In genomic region chr10:109996225-109996624, GRCh38 we compare ENCODE assay signal across 9 cellular contexts. TPM values are rescaled to one million over a fixed set of nuclear protein-coding genes. Genes with fewer than 3 reads are reported as not detected.
DNase-seq lines count a peak whose midpoint lies in the region; ATAC-seq and TF ChIP-seq lines count a peak whose summit lies in the region.
"Had no signal": no experiment of that assay in that cellular context is flagged by ENCODE, and none has a peak within 500 bp of the region (broad histone marks: within the 10 kb centered on the region; RNA-seq: fewer than 3 reads in every experiment).

No MANE protein-coding gene starts in this region.

- intact Hi-C loops in heart right ventricle (cut with DNase I), result no loop called here

- WGBS in heart right ventricle, 2 donors, result 30 to 43% methylated on average over 2 of the region's 2 CpGs
- 70 to 93% methylated on average over 1 to 2 of the region's 2 CpGs for WGBS in endodermal cell (ENCODE audit: insufficient coverage in 1 of 2, insufficient read length in 1 of 2), 2 experiments

- peak overlapping the region in 8 of 10 donors; percentile 11 to 64 (median 48) for H3K27ac ChIP-seq in heart right ventricle
- no peak overlapping the region for H3K27ac ChIP-seq in right atrium auricular region
- H3K27ac ChIP-seq in endodermal cell (ENCODE audit: low read depth, low read length), result no peak overlapping the region

- H3K9ac ChIP-seq in endodermal cell (ENCODE audit: extremely low read depth, low read length, poor library complexity, severe bottlenecking), result no peak overlapping the region

- H3K4me1 Mint-ChIP-seq in endodermal cell, result peaks cover 65% of the 10 kb centered on the region
- H3K4me1 Mint-ChIP-seq in glutamatergic neuron (ENCODE audit: low read depth, unreplicated experiment), result peaks cover 8% of the 10 kb centered on the region

- peaks cover 0 to 18% (median 13%) of the 10 kb centered on the region in 9 donors for H3K4me1 ChIP-seq in heart right ventricle
- peaks cover 0 to 16% of the 10 kb centered on the region in 2 donors for H3K4me1 ChIP-seq in right atrium auricular region
- peaks cover 26% of the 10 kb centered on the region for H3K4me1 ChIP-seq in endodermal cell (ENCODE audit: control insufficient read depth, insufficient read depth, low read length)

- H3K4me3 Mint-ChIP-seq in endodermal cell (peak overlapping the region; percentile 16), glutamatergic neuron (ENCODE audit: unreplicated experiment) (no peak overlapping the region)
- H3K4me3 Mint-ChIP-seq: activated CD8-positive, alpha-beta memory T cell treated with anti-CD3 and anti-CD28 coated beads, Interleukin-2, amount 10 ng/mL, durations not matched to agents 7 days and 5 days had no signal

- H3K36me3 ChIP-seq in heart right ventricle (no peaks in the 10 kb centered on the region), right atrium auricular region (no peaks in the 10 kb centered on the region), endodermal cell (ENCODE audit: control insufficient read depth, insufficient read depth, low read length) (no peaks in the 10 kb centered on the region)

- H3K4me3 ChIP-seq in heart right ventricle, result no peak overlapping the region
- no peak overlapping the region for H3K4me3 ChIP-seq in right atrium auricular region
- H3K4me3 ChIP-seq in endodermal cell (ENCODE audit: low read length), result peak overlapping the region; percentile 53

- no peaks in the 10 kb centered on the region for H3K9me3 ChIP-seq in heart right ventricle
- H3K9me3 ChIP-seq in right atrium auricular region, result no peaks in the 10 kb centered on the region
- H3K9me3 ChIP-seq in endodermal cell (ENCODE audit: control insufficient read depth, low read length), result no peaks in the 10 kb centered on the region

- H3K27me3 Mint-ChIP-seq in endodermal cell (ENCODE audit: insufficient read depth) (no peaks in the 10 kb centered on the region), glutamatergic neuron (ENCODE audit: unreplicated experiment) (peaks cover 5% of the 10 kb centered on the region)

- H3K9me3 Mint-ChIP-seq in endodermal cell (no peaks in the 10 kb centered on the region), glutamatergic neuron (ENCODE audit: unreplicated experiment) (no peaks in the 10 kb centered on the region)

- H3K27me3 ChIP-seq in heart right ventricle (no peaks in the 10 kb centered on the region), right atrium auricular region (no peaks in the 10 kb centered on the region), endodermal cell (ENCODE audit: control insufficient read depth, insufficient read depth, low read length, poor library complexity, severe bottlenecking) (no peaks in the 10 kb centered on the region)

- H3K27ac Mint-ChIP-seq in endodermal cell, result no peak overlapping the region
- H3K27ac Mint-ChIP-seq in glutamatergic neuron (ENCODE audit: unreplicated experiment), result no peak overlapping the region
- H3K27ac Mint-ChIP-seq: activated CD8-positive, alpha-beta memory T cell treated with anti-CD3 and anti-CD28 coated beads, Interleukin-2, amount 10 ng/mL, durations not matched to agents 7 days and 5 days had no signal

- TF ChIP-seq CTCF in heart right ventricle (IDR thresholded peaks at IDR 0.05) (no peak), right atrium auricular region (IDR thresholded peaks at IDR 0.05) (no peak), endodermal cell (conservative IDR thresholded peaks at IDR 0.05) (no peak), glutamatergic neuron (IDR thresholded peaks at IDR 0.05; ENCODE audit: partially characterized antibody, unreplicated experiment) (no peak)

- DNase-seq in heart right ventricle, result no peak
- DNase-seq in right atrium auricular region (ENCODE audit: low spot score), result no peak
- DNase-seq in endodermal cell, result no peak
- no peak for DNase-seq in activated naive CD4-positive, alpha-beta T cell (lab: John Stamatoyannopoulos, UW)
- no peak for DNase-seq in glutamatergic neuron
- DNase-seq in superior temporal gyrus (ENCODE audit: extremely low spot score), result no peak
- no peak for DNase-seq in OCI-M2 (lab: John Stamatoyannopoulos, UW; ENCODE audit: unreplicated experiment)
- DNase-seq: activated CD8-positive, alpha-beta memory T cell treated with anti-CD3 and anti-CD28 coated beads, Interleukin-2, amount 10 ng/mL, durations not matched to agents 7 days and 5 days had no signal

- H3K36me3 Mint-ChIP-seq in endodermal cell (ENCODE audit: low read depth) (no peaks in the 10 kb centered on the region), glutamatergic neuron (ENCODE audit: unreplicated experiment) (no peaks in the 10 kb centered on the region)
- H3K36me3 Mint-ChIP-seq: activated CD8-positive, alpha-beta memory T cell treated with anti-CD3 and anti-CD28 coated beads, Interleukin-2, amount 10 ng/mL, durations not matched to agents 7 days and 5 days had no signal

- peak in 4 of 8 donors; percentile 18 to 55 (median 34) for ATAC-seq in heart right ventricle
- peak; percentile 58 for ATAC-seq in HG03469 (IDR thresholded peaks at IDR 0.05; ENCODE audit: unreplicated experiment)
- ATAC-seq: activated CD8-positive, alpha-beta memory T cell treated with anti-CD3 and anti-CD28 coated beads, Interleukin-2, amount 10 ng/mL, durations not matched to agents 7 days and 5 days had no signal

RNA-seq across cellular contexts. Expression of gene ADD3, which starts 11.6 kb away (rescaled TPM):
- 100 to 1,000 TPM in 2 of 10 donors, 10 to 100 TPM in 8; 62.5 to 106 (median 89.5) TPM for total RNA-seq in heart right ventricle
- 10 to 100 TPM; 28.0 to 63.2 TPM for polyA plus RNA-seq in heart right ventricle
- 100 to 1,000 TPM; 158 to 377 TPM for total RNA-seq in right atrium auricular region
- 100 to 1,000 TPM; 183 to 241 TPM for total RNA-seq in endodermal cell
- polyA plus RNA-seq in endodermal cell (2013, experiment 1 of 2), result 105 TPM
- polyA plus RNA-seq in endodermal cell (2013, experiment 2 of 2), result 104 TPM
- total RNA-seq in glutamatergic neuron (ENCODE audit: unreplicated experiment), result 22.8 TPM

Comparison
In these comparisons a context has a peak if more than half of its experiments do, and no peak if none do; other contexts are left out.
1. H3K27ac ChIP-seq: peak in heart right ventricle (8 of 10); none in right atrium auricular region (0 of 2) and endodermal cell (single experiment).